8 cellular contexts compared by ENCODE assay signal in the genomic region with DNA sequence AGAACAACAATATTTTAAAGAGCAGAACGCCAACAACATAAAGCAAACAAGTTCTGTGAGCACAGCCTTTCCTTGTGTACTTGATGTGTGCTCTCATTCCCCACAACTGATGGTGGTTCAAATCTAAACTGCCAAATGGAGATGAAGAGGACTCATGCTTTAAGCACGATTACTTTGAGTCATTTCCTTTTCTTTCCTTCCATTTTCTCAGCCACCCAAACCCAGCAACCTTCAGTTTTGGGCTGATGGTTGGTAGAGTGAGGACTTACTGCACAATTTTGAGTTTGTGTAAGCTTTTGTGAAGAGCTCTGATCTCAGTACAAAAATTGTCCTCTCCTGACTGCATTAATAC. TPM values are rescaled to one million over a fixed set of nuclear protein-coding genes. Genes with fewer than 3 reads are reported as not detected.
A peak's percentile ranks its signal among the peaks of the same experiment; 100 is the strongest.
DNase-seq lines count a peak whose midpoint lies in the region; ATAC-seq, FAIRE-seq and TF ChIP-seq lines count a peak whose summit lies in the region.

No MANE protein-coding gene starts in this region.

- peaks cover 33% of the 10 kb centered on the region for H3K4me1 ChIP-seq in PC-9 (replicated peaks; ENCODE audit: insufficient read depth)
- H3K4me1 ChIP-seq in H1 (replicated peaks in 1 of 4; ENCODE audit: control insufficient read depth in 3 of 4, insufficient read depth in 4 of 4, low read length in 3 of 4): peaks cover 0 to 9% (median 5%) of the 10 kb centered on the region in 4 experiments; a peak in 5 of 7 replicates

- no peak overlapping the region for H3K14ac ChIP-seq in H1 (ENCODE audit: insufficient read length)

- TF ChIP-seq POLR2A in H1 (IDR thresholded peaks at IDR 0.05; ENCODE audit: control extremely low read depth in 1 of 2, low read depth in 2 of 2, low read length in 2 of 2): no peak

- no peak for TF ChIP-seq CTCF in PC-9 (conservative IDR thresholded peaks at IDR 0.05)
- no peak for TF ChIP-seq CTCF in H1 (IDR thresholded peaks at IDR 0.05; ENCODE audit: control extremely low read depth in 1 of 3, insufficient read depth in 1 of 3, low read depth in 1 of 3, low read length in 3 of 3)

- no peak for FAIRE-seq in H1 (lab: Jason Lieb, UNC)

- CTCF ChIA-PET in PC-9 (lab: Charles Lee): interaction anchor here (0.6 kb wide), 1 partner anchor 14 kb away, joined by 4 read pairs; no protein-coding TSS in a partner anchor
- CTCF ChIA-PET in H1 (lab: Charles Lee; ENCODE audit: partially characterized antibody): interaction anchor here (0.5 to 5.6 kb wide), 4 partner anchors 17 to 138 kb away, joined by 3 to 39 read pairs (median 4); no protein-coding TSS in a partner anchor

- H4K8ac ChIP-seq in H1 (ENCODE audit: extremely low read depth, insufficient read depth, low read length): no peak overlapping the region

- no peak overlapping the region for H3K56ac ChIP-seq in H1 (replicated peaks; ENCODE audit: insufficient read length, low read depth, low read length)

- intact Hi-C loops in PC-9 (cut with micrococcal nuclease; ENCODE audit: unreplicated experiment): no loop called here

- H3K4me2 ChIP-seq in PC-9 (peak overlapping the region; percentile 83), H1 (ENCODE audit: insufficient read depth in 1 of 2, low read depth in 2 of 2, low read length in 2 of 2) (peak overlapping the region; percentile 79)

- H2BK120ac ChIP-seq in H1 (replicated peaks; ENCODE audit: low read depth, low read length): no peak overlapping the region

- TF ChIP-seq EP300 in H1 (IDR thresholded peaks at IDR 0.05; ENCODE audit: borderline replicate concordance in 1 of 2, low read depth in 2 of 2, low read length in 2 of 2): no peak

- H3K27ac ChIP-seq in PC-9: no peak overlapping the region
- H3K27ac ChIP-seq in H1 (ENCODE audit: low read depth, low read length): no peak overlapping the region

- TF ChIP-seq RAD21 in H1 (IDR thresholded peaks at IDR 0.05 in 1 of 2, conservative IDR thresholded peaks at IDR 0.05 in 1 of 2; ENCODE audit: low read depth in 2 of 2, low read length in 2 of 2): no peak

- no peak overlapping the region for H2BK12ac ChIP-seq in H1 (ENCODE audit: low read depth, low read length)

- POLR2A ChIA-PET in PC-9 (lab: Charles Lee; ENCODE audit: unreplicated experiment): no interaction called here
- POLR2A ChIA-PET in H1 (lab: Charles Lee; ENCODE audit: partially characterized antibody): no interaction called here

- no peak overlapping the region for H2BK15ac ChIP-seq in H1 (ENCODE audit: low read length)

- H3K23ac ChIP-seq in H1 (ENCODE audit: insufficient read length): no peak overlapping the region

- H3K9me3 ChIP-seq in PC-9 (ENCODE audit: insufficient read depth, low read depth) (no peaks in the 10 kb centered on the region), H1 (ENCODE audit: insufficient read depth in 2 of 2, low read depth in 1 of 2, low read length in 1 of 2) (no peaks in the 10 kb centered on the region)

- no peak overlapping the region for H2AK5ac ChIP-seq in H1 (ENCODE audit: low read depth, low read length)

- H3K27me3 ChIP-seq in PC-9 (ENCODE audit: insufficient read depth, low read depth): no peaks in the 10 kb centered on the region
- peaks cover 0 to 15% (median 13%) of the 10 kb centered on the region in 4 experiments; a peak in 6 of 7 replicates for H3K27me3 ChIP-seq in H1 (replicated peaks in 1 of 4; ENCODE audit: control insufficient read depth in 3 of 4, extremely low read depth in 1 of 4, insufficient read depth in 3 of 4, low read length in 3 of 4)

- peak overlapping the region; percentile 82; the same call in 1 of the 2 replicates for H2AFZ ChIP-seq in PC-9
- no peak overlapping the region for H2AFZ ChIP-seq in H1 (ENCODE audit: low read length)

- H3K79me2 ChIP-seq in PC-9 (ENCODE audit: low read depth): peaks cover 60% of the 10 kb centered on the region
- H3K79me2 ChIP-seq in H1 (ENCODE audit: control insufficient read depth in 1 of 2, insufficient read depth in 2 of 2, low read length in 2 of 2): peaks cover 12 to 58% of the 10 kb centered on the region in 2 experiments

- ATAC-seq in HG02840 (IDR thresholded peaks at IDR 0.05; ENCODE audit: low FRiP score, unreplicated experiment) (no peak), GM18511 (IDR thresholded peaks at IDR 0.05; ENCODE audit: unreplicated experiment) (no peak), GM18858 (IDR thresholded peaks at IDR 0.05; ENCODE audit: unreplicated experiment) (no peak)

- 0 out of 2 replicates have a peak, but pooled peaks cover 4% of the 10 kb centered on the region for H3K36me3 ChIP-seq in PC-9 (ENCODE audit: low read depth)
- no peaks in the 10 kb centered on the region for H3K36me3 ChIP-seq in H1 (ENCODE audit: control insufficient read depth in 2 of 4, insufficient read depth in 4 of 4, low read length in 3 of 4)

- H3F3A ChIP-seq in PC-9 (ENCODE audit: insufficient read depth, low read depth): peaks cover 37% of the 10 kb centered on the region; the same call in 1 of the 2 replicates

- BruUV-seq in PC-9 (replicated peaks; lab: Mats Ljungman, UMichigan): TSS peak; percentile 32

- H4K91ac ChIP-seq in H1 (replicated peaks; ENCODE audit: insufficient read length, low read length): no peak overlapping the region

- H4K5ac ChIP-seq in H1 (ENCODE audit: insufficient read length, low read depth, low read length): no peak overlapping the region

- H3K18ac ChIP-seq in H1 (ENCODE audit: extremely low read depth, low read length): no peak overlapping the region

- no peaks in the 10 kb centered on the region for H3K9me2 ChIP-seq in PC-9 (ENCODE audit: insufficient read depth)

- no peak overlapping the region for H3K9ac ChIP-seq in H1 (replicated peaks in 1 of 4; ENCODE audit: extremely low read depth in 1 of 4, low read depth in 3 of 4, low read length in 3 of 4)

- peaks cover 10% of the 10 kb centered on the region for H3K79me1 ChIP-seq in H1 (ENCODE audit: low read depth, low read length)

- DNase-seq in NCI-H345 (lab: John Stamatoyannopoulos, UW): peak; percentile 0
- DNase-seq in NCI-H345 treated with DMSO at 0.1 percent for 48 hours (lab: John Stamatoyannopoulos, UW; ENCODE audit: unreplicated experiment): no peak
- no peak for DNase-seq in PC-9
- DNase-seq in H1 (ENCODE audit: low read depth in 1 of 2, low spot score in 2 of 2): no peak
- peak; percentile 25 for DNase-seq in skeletal muscle cell (ENCODE audit: low read depth)

- no peak overlapping the region for H2BK20ac ChIP-seq in H1 (ENCODE audit: low read length)

- 84% methylated on average over 2 of the region's 2 CpGs; no CpG with 5 or more reads in 1 of the 2 experiments for WGBS in H1 (ENCODE audit: extremely low coverage in 1 of 2, insufficient coverage in 1 of 2, insufficient read length in 1 of 2, insufficient replicate concordance in 2 of 2, low coverage in 1 of 2, low lambda C conversion rate in 2 of 2, missing lambda C conversion rate in 1 of 2), 2 experiments

- H2BK5ac ChIP-seq in H1 (ENCODE audit: low read depth, low read length): no peak overlapping the region

- peaks cover 8% of the 10 kb centered on the region for H3K23me2 ChIP-seq in H1 (ENCODE audit: low read depth, low read length)

- H4K20me1 ChIP-seq in PC-9 (ENCODE audit: insufficient read depth): 0 out of 2 replicates have a peak, but pooled peaks cover 7% of the 10 kb centered on the region
- peaks cover 18 to 29% of the 10 kb centered on the region in 2 experiments for H4K20me1 ChIP-seq in H1 (replicated peaks in 1 of 2; ENCODE audit: control insufficient read depth in 1 of 2, insufficient read depth in 2 of 2, low read length in 2 of 2)

- H3K4me3 ChIP-seq in PC-9 (peak overlapping the region; percentile 74; the same call in 1 of the 2 replicates), H1 (ENCODE audit: extremely low read depth in 1 of 4, insufficient read depth in 2 of 4, low read depth in 3 of 4, low read length in 4 of 4) (peak overlapping the region in 3 of 4 experiments; percentile 63 to 100 (median 81); a peak in 4 of 8 replicates), skeletal muscle cell (ENCODE audit: low read depth, low read length) (peak overlapping the region; percentile 68)

- no peak overlapping the region for H3K4ac ChIP-seq in H1 (replicated peaks; ENCODE audit: insufficient read length, low read depth, low read length)

TF ChIP-seq in H1, 55 proteins besides CTCF, POLR2A, EP300 and RAD21 (continues in another document):
- TF ChIP-seq RNF2 (IDR thresholded peaks at IDR 0.05; ENCODE audit: borderline replicate concordance, low read depth, low read length, missing control alignments, poor library complexity, severe bottlenecking) (no peak), RFX5 (IDR thresholded peaks at IDR 0.05; ENCODE audit: borderline replicate concordance, low read depth, low read length) (no peak), CTBP2 (IDR thresholded peaks at IDR 0.05; ENCODE audit: borderline replicate concordance, insufficient read depth, insufficient read length, low read length) (no peak), POLR2AphosphoS5 (IDR thresholded peaks at IDR 0.05; ENCODE audit: low read depth, low read length) (no peak), CBX8 (IDR thresholded peaks at IDR 0.05; ENCODE audit: borderline replicate concordance, low read depth, low read length) (no peak), NRF1 (IDR thresholded peaks at IDR 0.05; ENCODE audit: low read depth, low read length) (no peak)
- TF ChIP-seq, protein P1, sequence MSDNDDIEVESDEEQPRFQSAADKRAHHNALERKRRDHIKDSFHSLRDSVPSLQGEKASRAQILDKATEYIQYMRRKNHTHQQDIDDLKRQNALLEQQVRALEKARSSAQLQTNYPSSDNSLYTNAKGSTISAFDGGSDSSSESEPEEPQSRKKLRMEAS (IDR thresholded peaks at IDR 0.05): no peak

RNA-seq across cellular contexts. Expression of a gene that starts 1.7 kb away (rescaled TPM):
- total RNA-seq in PC-9 (2021): 176 and 186 TPM in 2 replicates
- 129 TPM in 2 replicates for total RNA-seq in H1 (2021; fragmentation: NEBNext Ultra II Directional; extraction: Animal tissue kit (Norgen Biotek cat#: 25700))
- polyA plus RNA-seq in H1 (2011; rRNA removed): 26.7 and 40.3 TPM in 2 replicates
- 36.6 TPM for polyA plus RNA-seq in H1 (2011; cell fraction: cytosol; rRNA removed)
- 84.1 TPM for polyA plus RNA-seq in H1 (2011; cell fraction: nucleus; rRNA removed)
- polyA plus RNA-seq in H1 (2012, experiment 1 of 2): 66.4 to 82.6 TPM (median 77.2 TPM) in 4 replicates
- polyA plus RNA-seq in H1 (2012, experiment 2 of 2): 11.1 TPM
- 41.1 TPM for polyA plus RNA-seq in H1 (2013, experiment 1 of 2)
- 39.6 TPM for polyA plus RNA-seq in H1 (2013, experiment 2 of 2)
- 79.1 and 96.2 TPM in 2 replicates for polyA minus RNA-seq in H1 (2011; rRNA and poly(A)+ RNA removed)
- polyA minus RNA-seq in H1 (2011; cell fraction: cytosol; rRNA and poly(A)+ RNA removed): 53.7 TPM
- polyA minus RNA-seq in H1 (2011; cell fraction: nucleus; rRNA and poly(A)+ RNA removed): 117 TPM

RNA-seq across cellular contexts. Expression of a gene that starts 16.9 kb away (rescaled TPM):
- total RNA-seq in PC-9 (2021): 44.5 and 58.9 TPM in 2 replicates
- 50.1 and 53.1 TPM in 2 replicates for total RNA-seq in H1 (2021; fragmentation: NEBNext Ultra II Directional; extraction: Animal tissue kit (Norgen Biotek cat#: 25700))
- 19.8 and 30.6 TPM in 2 replicates for polyA plus RNA-seq in H1 (2011; rRNA removed)
- polyA plus RNA-seq in H1 (2011; cell fraction: cytosol; rRNA removed): 22.0 TPM
- 59.2 TPM for polyA plus RNA-seq in H1 (2011; cell fraction: nucleus; rRNA removed)
- 30.2 to 39.2 TPM (median 33.8 TPM) in 4 replicates for polyA plus RNA-seq in H1 (2012, experiment 1 of 2)
- 21.8 TPM for polyA plus RNA-seq in H1 (2012, experiment 2 of 2)
- 21.7 TPM for polyA plus RNA-seq in H1 (2013, experiment 1 of 2)
- 21.1 TPM for polyA plus RNA-seq in H1 (2013, experiment 2 of 2)
- 39.5 and 52.7 TPM in 2 replicates for polyA minus RNA-seq in H1 (2011; rRNA and poly(A)+ RNA removed)
- 40.8 TPM for polyA minus RNA-seq in H1 (2011; cell fraction: cytosol; rRNA and poly(A)+ RNA removed)
- polyA minus RNA-seq in H1 (2011; cell fraction: nucleus; rRNA and poly(A)+ RNA removed): 37.0 TPM

Comparison
In these comparisons a context has a peak if more than half of its experiments do, and no peak if none do; other contexts are left out.
1. DNase-seq: peak in NCI-H345 (single experiment) and skeletal muscle cell (single experiment); none in NCI-H345 treated with DMSO at 0.1 percent for 48 hours (single experiment), PC-9 (0 of 2) and H1 (0 of 2).
2. Peak in every context shown above with its lines, with median percentiles within 50 percentile points of each other: H3K4me3 ChIP-seq.